In the genomic region with DNA sequence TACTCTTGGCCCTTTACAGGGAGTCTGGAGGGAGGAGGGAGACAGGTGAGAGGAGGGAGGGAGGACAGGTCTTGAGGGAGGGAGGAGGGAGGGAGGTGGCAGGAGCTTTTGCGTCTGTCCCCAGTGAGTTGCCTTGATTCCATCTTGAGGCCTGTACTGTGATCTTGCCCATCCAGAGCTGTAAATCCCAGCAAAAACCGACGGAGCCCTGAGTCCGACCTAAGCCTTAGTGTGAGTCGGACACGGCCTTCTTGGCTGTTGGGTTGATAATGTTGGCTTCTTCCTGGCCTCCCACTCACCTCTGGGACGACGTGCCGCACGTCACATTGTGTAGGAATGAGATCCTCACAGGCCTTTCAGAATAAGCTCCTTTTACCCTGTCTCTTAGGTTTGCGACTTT, we compare ENCODE assay signal across 22 cellular contexts.
A peak's percentile ranks its signal among the peaks of the same experiment; 100 is the strongest.
DNase-seq lines count a peak whose midpoint lies in the region; ATAC-seq, FAIRE-seq and TF ChIP-seq lines count a peak whose summit lies in the region.
"Had no signal": no experiment of that assay in that cellular context is flagged by ENCODE, and none has a peak within 500 bp of the region (broad histone marks: within the 10 kb centered on the region; RNA-seq: fewer than 3 reads in every experiment).

No MANE protein-coding gene starts in this region.

- H3K9me3 Mint-ChIP-seq in brain (peaks cover 0 to 3% (median 0%) of the 10 kb centered on the region in 5 experiments), nephron progenitor cell (no peaks in the 10 kb centered on the region)

- H3K27ac Mint-ChIP-seq in brain: peak overlapping the region in 3 of 5 experiments; percentile 21 to 76 (median 58)
- H3K27ac Mint-ChIP-seq in nephron progenitor cell: peak overlapping the region; percentile 78

- no peak for ATAC-seq in GM18498 (IDR thresholded peaks at IDR 0.05; ENCODE audit: unreplicated experiment)
- no peak for ATAC-seq in HG02588 (IDR thresholded peaks at IDR 0.05; ENCODE audit: unreplicated experiment)
- ATAC-seq: PC-3 had no signal

- intact Hi-C loops in vagina (cut with DNase I): no loop called here

- H3K4me1 ChIP-seq in vagina: peaks cover 32% of the 10 kb centered on the region

- no peaks in the 10 kb centered on the region for H3K27me3 ChIP-seq in vagina

- no peaks in the 10 kb centered on the region for H3K9me3 ChIP-seq in vagina
- H3K9me3 ChIP-seq: SK-N-SH had no signal

- no peak for TF ChIP-seq POLR2A in NB4 (IDR thresholded peaks at IDR 0.05; ENCODE audit: extremely low read depth, insufficient read length)
- no peak for TF ChIP-seq POLR2A in vagina (IDR thresholded peaks at IDR 0.05)
- no peak for TF ChIP-seq POLR2A in GM12891 (IDR thresholded peaks at IDR 0.05; ENCODE audit: low read depth, low read length)

- no peaks in the 10 kb centered on the region for H3K27me3 Mint-ChIP-seq in brain
- H3K27me3 Mint-ChIP-seq in nephron progenitor cell (ENCODE audit: low read depth, poor library complexity): peaks cover 20% of the 10 kb centered on the region

- H3K4me3 Mint-ChIP-seq in brain: no peak overlapping the region
- no peak overlapping the region for H3K4me3 Mint-ChIP-seq in nephron progenitor cell

- no peaks in the 10 kb centered on the region for H3K36me3 Mint-ChIP-seq in brain
- no peaks in the 10 kb centered on the region for H3K36me3 Mint-ChIP-seq in nephron progenitor cell (ENCODE audit: low read depth)

- H3K4me3 ChIP-seq in NB4 (ENCODE audit: low read depth, low read length): no peak overlapping the region
- no peak overlapping the region for H3K4me3 ChIP-seq in vagina

- peaks cover 82% of the 10 kb centered on the region for H3K4me1 Mint-ChIP-seq in brain
- H3K4me1 Mint-ChIP-seq in nephron progenitor cell: peaks cover 98% of the 10 kb centered on the region

- DNase-seq in NB4 (ENCODE audit: low read depth) (peak; percentile 2), nephron progenitor cell (no peak), vagina (ENCODE audit: extremely low spot score in 2 of 2) (peak; percentile 67 to 70), GM12891 (ENCODE audit: insufficient read length, low spot score) (no peak)
- DNase-seq: Calu3; GF-D8; KBM-7; MV-4-11; NCI-H1105 treated with DMSO at 0.1 percent for 48 hours; NCI-H146; NCI-H2029; NCI-H446; NCI-H524 treated with DMSO at 0.1 percent for 48 hours; NCI-H774; NK-92 treated with Interleukin-12 subunit alpha and Interleukin-12 subunit beta, amount 100 ng/mL, for 24 hours; PC-3 had no signal

- no peak overlapping the region for H3K27ac ChIP-seq in vagina

- H3K36me3 ChIP-seq in vagina: no peaks in the 10 kb centered on the region

- TF ChIP-seq CTCF in NB4 (IDR thresholded peaks at IDR 0.05; ENCODE audit: low read depth, low read length): no peak
- TF ChIP-seq CTCF in brain (conservative IDR thresholded peaks at IDR 0.05): no peak
- no peak for TF ChIP-seq CTCF in nephron progenitor cell (IDR thresholded peaks at IDR 0.05)
- TF ChIP-seq CTCF in vagina (IDR thresholded peaks at IDR 0.05): no peak

- no peak for FAIRE-seq in GM12891 (lab: Jason Lieb, UNC)
- FAIRE-seq: GM12892, GM19239 had no signal

TF ChIP-seq in GM12891, 5 proteins besides CTCF, POLR2A, EP300 and RAD21:
- TF ChIP-seq POU2F2 (IDR thresholded peaks at IDR 0.05; ENCODE audit: low read depth, low read length) (no peak), SPI1 (IDR thresholded peaks at IDR 0.05; ENCODE audit: low read depth, low read length) (no peak), TAF1 (IDR thresholded peaks at IDR 0.05; ENCODE audit: low read depth, low read length) (no peak), POLR2AphosphoS5 (IDR thresholded peaks at IDR 0.05; ENCODE audit: low read depth, low read length) (no peak)

Comparison
In these comparisons a context has a peak if more than half of its experiments do, and no peak if none do; other contexts are left out.
1. DNase-seq: peak in NB4 (single experiment) and vagina (2 of 2); none in nephron progenitor cell (single experiment) and GM12891 (single experiment).